In genomic region chr1:67684526-67685066, GRCh38 we compare ENCODE assay signal across 8 cellular contexts. TPM values are rescaled to one million over a fixed set of nuclear protein-coding genes. Genes with fewer than 3 reads are reported as not detected.
DNase-seq lines count a peak whose midpoint lies in the region; ATAC-seq and TF ChIP-seq lines count a peak whose summit lies in the region.

No MANE protein-coding gene starts in this region.

- H3K27ac ChIP-seq in Karpas-422 (ENCODE audit: low read length) (no peak overlapping the region), coronary artery (peak overlapping the region; percentile 99)

- peaks cover 47% of the 10 kb centered on the region for H3K4me1 Mint-ChIP-seq in nephron progenitor cell

- H3K4me2 ChIP-seq in Karpas-422 (ENCODE audit: low read depth, low read length, poor library complexity, severe bottlenecking), result peak overlapping the region; percentile 40

- H3K4me3 ChIP-seq in BE2C (ENCODE audit: low read depth, low read length), result peak overlapping the region; percentile 39
- H3K4me3 ChIP-seq in Karpas-422 (ENCODE audit: low read length), result peak overlapping the region; percentile 5; the same call in 1 of the 2 replicates
- peak overlapping the region; percentile 95 for H3K4me3 ChIP-seq in coronary artery

- H3K4me1 ChIP-seq in BE2C, result peaks cover 9% of the 10 kb centered on the region; the same call in 1 of the 2 replicates
- H3K4me1 ChIP-seq in Karpas-422 (ENCODE audit: low read length), result peaks cover 26% of the 10 kb centered on the region

- no peaks in the 10 kb centered on the region for H3K79me2 ChIP-seq in Karpas-422 (ENCODE audit: low read length)

- H4K20me1 ChIP-seq in Karpas-422 (ENCODE audit: insufficient read depth, low read depth, low read length), result peaks cover 4% of the 10 kb centered on the region; the same call in 1 of the 2 replicates

- no peak overlapping the region for H3K9ac ChIP-seq in Karpas-422 (ENCODE audit: low read length)

- no peak for TF ChIP-seq CTCF in BE2C (IDR thresholded peaks at IDR 0.05; ENCODE audit: low read depth, low read length)
- TF ChIP-seq CTCF in coronary artery (IDR thresholded peaks at IDR 0.05), result no peak
- no peak for TF ChIP-seq CTCF in nephron progenitor cell (IDR thresholded peaks at IDR 0.05)

- H3K9me2 ChIP-seq in Karpas-422 (replicated peaks; ENCODE audit: insufficient read depth, low read length), result no peaks in the 10 kb centered on the region

- no peaks in the 10 kb centered on the region for H3K27me3 Mint-ChIP-seq in nephron progenitor cell (ENCODE audit: low read depth, poor library complexity)

- no peak for DNase-seq in BE2C
- no peak for DNase-seq in Karpas-422
- DNase-seq in coronary artery (ENCODE audit: low spot score), result no peak
- DNase-seq in nephron progenitor cell, result no peak
- no peak for DNase-seq in NCI-H1436 (lab: John Stamatoyannopoulos, UW)

- no peak for ATAC-seq in HG02678 (IDR thresholded peaks at IDR 0.05; ENCODE audit: unreplicated experiment)
- no peak for ATAC-seq in GM21367 (IDR thresholded peaks at IDR 0.05; ENCODE audit: unreplicated experiment)
- ATAC-seq in HG02938 (IDR thresholded peaks at IDR 0.05; ENCODE audit: unreplicated experiment), result no peak

- H3K36me3 Mint-ChIP-seq in nephron progenitor cell (ENCODE audit: low read depth), result peaks cover 13% of the 10 kb centered on the region

- no peak overlapping the region for H2AFZ ChIP-seq in Karpas-422 (ENCODE audit: low read length)

- H3K27me3 ChIP-seq in BE2C, result no peaks in the 10 kb centered on the region
- no peaks in the 10 kb centered on the region for H3K27me3 ChIP-seq in Karpas-422 (ENCODE audit: low read length)

- no peaks in the 10 kb centered on the region for H3K9me3 Mint-ChIP-seq in nephron progenitor cell

- H3K9me3 ChIP-seq in BE2C, result no peaks in the 10 kb centered on the region
- no peaks in the 10 kb centered on the region for H3K9me3 ChIP-seq in Karpas-422 (ENCODE audit: low read length)

- H3K4me3 Mint-ChIP-seq in nephron progenitor cell, result peak overlapping the region; percentile 91

- no peak overlapping the region for H3K27ac Mint-ChIP-seq in nephron progenitor cell

- H3K36me3 ChIP-seq in BE2C, result peaks cover 6% of the 10 kb centered on the region; the same call in 1 of the 2 replicates
- peaks cover 17% of the 10 kb centered on the region for H3K36me3 ChIP-seq in Karpas-422 (ENCODE audit: insufficient read depth, low read length)

RNA-seq across cellular contexts. Expression of gene GADD45A, which starts 0.4 kb away (rescaled TPM):
- 64.4 TPM for polyA plus RNA-seq in BE2C (2012; ENCODE audit: insufficient read depth, insufficient read length, low read depth)
- 6.5 and 13.3 TPM in 2 replicates for total RNA-seq in Karpas-422 (2014; rRNA removed; shearing (Covaris generic); ENCODE audit: low replicate concordance)

Comparison
In these comparisons a context has a peak if more than half of its experiments do, and no peak if none do; other contexts are left out.
1. H3K4me3 ChIP-seq: peak in every context shown above with its lines; median percentile 95 in coronary artery; 39 in BE2C; 5 in Karpas-422.